Comparison of ENCODE assay signal across 1 cellular context in the genomic region with DNA sequence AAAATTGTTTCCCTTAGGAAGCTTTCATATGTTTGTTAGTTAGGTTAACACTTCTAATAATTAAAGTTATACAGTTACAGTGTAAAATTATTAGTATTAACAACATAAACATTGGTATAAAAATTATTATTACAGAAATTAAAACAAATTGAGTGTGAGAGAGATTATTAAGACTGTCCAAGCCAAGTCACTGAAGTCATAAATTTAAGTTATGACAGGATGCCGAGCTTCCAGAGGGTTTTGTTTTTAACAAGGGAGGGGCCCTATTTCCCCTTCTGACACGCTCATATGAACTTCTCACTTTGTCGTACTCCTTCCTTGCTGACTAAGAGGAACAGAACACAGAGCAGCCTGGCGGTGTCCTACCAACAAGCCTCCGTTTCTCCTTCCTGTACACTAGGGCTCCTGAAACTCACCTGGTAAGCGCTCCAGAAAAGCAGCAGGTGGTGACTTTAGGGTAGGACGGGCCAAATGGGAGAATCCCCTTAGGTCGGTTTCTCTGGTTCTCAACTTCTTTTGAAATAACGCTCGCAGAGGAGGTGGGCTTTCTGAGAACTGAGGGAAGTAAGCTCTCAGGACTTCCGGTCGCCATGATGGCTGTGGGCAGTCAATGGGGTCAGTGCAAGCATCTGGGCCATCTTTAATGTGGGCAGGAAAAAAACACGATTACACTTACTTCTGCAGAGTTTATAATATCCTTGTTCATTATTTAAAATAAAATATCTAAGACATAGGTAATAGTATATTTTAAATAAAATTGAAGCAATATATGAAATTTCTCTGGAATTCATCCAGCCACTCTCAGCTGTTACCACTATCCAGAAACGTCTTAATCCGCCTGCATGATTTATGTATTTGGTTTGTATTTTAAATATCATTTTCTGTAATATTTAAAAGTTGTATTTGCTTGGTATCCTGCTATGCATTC.
TF ChIP-seq lines count a peak whose summit lies in the region.

A gene with protein sequence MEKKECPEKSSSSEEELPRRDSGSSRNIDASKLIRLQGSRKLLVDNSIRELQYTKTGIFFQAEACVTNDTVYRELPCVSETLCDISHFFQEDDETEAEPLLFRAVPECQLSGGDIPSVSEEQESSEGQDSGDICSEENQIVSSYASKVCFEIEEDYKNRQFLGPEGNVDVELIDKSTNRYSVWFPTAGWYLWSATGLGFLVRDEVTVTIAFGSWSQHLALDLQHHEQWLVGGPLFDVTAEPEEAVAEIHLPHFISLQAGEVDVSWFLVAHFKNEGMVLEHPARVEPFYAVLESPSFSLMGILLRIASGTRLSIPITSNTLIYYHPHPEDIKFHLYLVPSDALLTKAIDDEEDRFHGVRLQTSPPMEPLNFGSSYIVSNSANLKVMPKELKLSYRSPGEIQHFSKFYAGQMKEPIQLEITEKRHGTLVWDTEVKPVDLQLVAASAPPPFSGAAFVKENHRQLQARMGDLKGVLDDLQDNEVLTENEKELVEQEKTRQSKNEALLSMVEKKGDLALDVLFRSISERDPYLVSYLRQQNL (minus strand): TSS at position 537 of the 928 bp plus-strand sequence. CDS start 14,892 bp downstream, outside the sequence.

TF ChIP-seq in K562, 482 proteins besides CTCF, POLR2A, EP300 and RAD21 (continued from another document and continues in another):
- TF ChIP-seq, protein P1, sequence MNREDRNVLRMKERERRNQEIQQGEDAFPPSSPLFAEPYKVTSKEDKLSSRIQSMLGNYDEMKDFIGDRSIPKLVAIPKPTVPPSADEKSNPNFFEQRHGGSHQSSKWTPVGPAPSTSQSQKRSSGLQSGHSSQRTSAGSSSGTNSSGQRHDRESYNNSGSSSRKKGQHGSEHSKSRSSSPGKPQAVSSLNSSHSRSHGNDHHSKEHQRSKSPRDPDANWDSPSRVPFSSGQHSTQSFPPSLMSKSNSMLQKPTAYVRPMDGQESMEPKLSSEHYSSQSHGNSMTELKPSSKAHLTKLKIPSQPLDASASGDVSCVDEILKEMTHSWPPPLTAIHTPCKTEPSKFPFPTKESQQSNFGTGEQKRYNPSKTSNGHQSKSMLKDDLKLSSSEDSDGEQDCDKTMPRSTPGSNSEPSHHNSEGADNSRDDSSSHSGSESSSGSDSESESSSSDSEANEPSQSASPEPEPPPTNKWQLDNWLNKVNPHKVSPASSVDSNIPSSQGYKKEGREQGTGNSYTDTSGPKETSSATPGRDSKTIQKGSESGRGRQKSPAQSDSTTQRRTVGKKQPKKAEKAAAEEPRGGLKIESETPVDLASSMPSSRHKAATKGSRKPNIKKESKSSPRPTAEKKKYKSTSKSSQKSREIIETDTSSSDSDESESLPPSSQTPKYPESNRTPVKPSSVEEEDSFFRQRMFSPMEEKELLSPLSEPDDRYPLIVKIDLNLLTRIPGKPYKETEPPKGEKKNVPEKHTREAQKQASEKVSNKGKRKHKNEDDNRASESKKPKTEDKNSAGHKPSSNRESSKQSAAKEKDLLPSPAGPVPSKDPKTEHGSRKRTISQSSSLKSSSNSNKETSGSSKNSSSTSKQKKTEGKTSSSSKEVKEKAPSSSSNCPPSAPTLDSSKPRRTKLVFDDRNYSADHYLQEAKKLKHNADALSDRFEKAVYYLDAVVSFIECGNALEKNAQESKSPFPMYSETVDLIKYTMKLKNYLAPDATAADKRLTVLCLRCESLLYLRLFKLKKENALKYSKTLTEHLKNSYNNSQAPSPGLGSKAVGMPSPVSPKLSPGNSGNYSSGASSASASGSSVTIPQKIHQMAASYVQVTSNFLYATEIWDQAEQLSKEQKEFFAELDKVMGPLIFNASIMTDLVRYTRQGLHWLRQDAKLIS (CRISPR knock-in tag; IDR thresholded peaks at IDR 0.05) = no peak
- TF ChIP-seq TSC22D4 (tag; IDR thresholded peaks at IDR 0.05) = no peak
- no peak for TF ChIP-seq ZNF830 (CRISPR knock-in tag; IDR thresholded peaks at IDR 0.05)
- no peak for TF ChIP-seq ZNF232 (CRISPR knock-in tag; IDR thresholded peaks at IDR 0.05)
- TF ChIP-seq ADNP (tag; IDR thresholded peaks at IDR 0.05) = no peak
- no peak for TF ChIP-seq RBM22 (IDR thresholded peaks at IDR 0.05; ENCODE audit: low read depth, low read length, poor library complexity, severe bottlenecking)
- TF ChIP-seq CREM (IDR thresholded peaks at IDR 0.05; ENCODE audit: low read depth) = peak; percentile 79
- TF ChIP-seq SRSF9 (IDR thresholded peaks at IDR 0.05; ENCODE audit: borderline replicate concordance, low read depth, low read length) = no peak
- no peak for TF ChIP-seq CREBBP (IDR thresholded peaks at IDR 0.05; ENCODE audit: low read depth, low read length)
- TF ChIP-seq RHOXF2B (CRISPR knock-in tag; conservative IDR thresholded peaks at IDR 0.05) = no peak
- 0 out of 2 replicates have a peak, but pooled peaks have one; percentile 54 for TF ChIP-seq ZBTB9 (CRISPR knock-in tag; IDR thresholded peaks at IDR 0.05)
- TF ChIP-seq ZNF695 (CRISPR knock-in tag; IDR thresholded peaks at IDR 0.05) = no peak
- peak in 1 of 2 experiments; percentile 51; a peak in 1 of 4 replicates for TF ChIP-seq ZNF318 (IDR thresholded peaks at IDR 0.05; ENCODE audit: borderline replicate concordance in 1 of 2, low read depth in 1 of 2)
- TF ChIP-seq CC2D1A (IDR thresholded peaks at IDR 0.05) = no peak
- no peak for TF ChIP-seq PRMT5 (CRISPR knock-in tag; IDR thresholded peaks at IDR 0.05)
- peak in 1 of 2 experiments; percentile 84; a peak in 1 of 4 replicates for TF ChIP-seq KDM4B (IDR thresholded peaks at IDR 0.05; ENCODE audit: borderline replicate concordance in 2 of 2, low read depth in 1 of 2)
- TF ChIP-seq RFX5 (IDR thresholded peaks at IDR 0.05; ENCODE audit: low read depth, low read length) = no peak
- TF ChIP-seq GABPA (tag; conservative IDR thresholded peaks at IDR 0.05; ENCODE audit: low read depth) = peak; percentile 98
- no peak for TF ChIP-seq ZBED1 (IDR thresholded peaks at IDR 0.05)
- TF ChIP-seq SFPQ (IDR thresholded peaks at IDR 0.05; ENCODE audit: low read depth, low read length) = no peak
- peak; percentile 84; the same call in 1 of the 2 replicates for TF ChIP-seq ZNF589 (CRISPR knock-in tag; IDR thresholded peaks at IDR 0.05; ENCODE audit: low read depth)
- TF ChIP-seq BMI1 (IDR thresholded peaks at IDR 0.05; ENCODE audit: low read length) = no peak
- TF ChIP-seq, protein P2, sequence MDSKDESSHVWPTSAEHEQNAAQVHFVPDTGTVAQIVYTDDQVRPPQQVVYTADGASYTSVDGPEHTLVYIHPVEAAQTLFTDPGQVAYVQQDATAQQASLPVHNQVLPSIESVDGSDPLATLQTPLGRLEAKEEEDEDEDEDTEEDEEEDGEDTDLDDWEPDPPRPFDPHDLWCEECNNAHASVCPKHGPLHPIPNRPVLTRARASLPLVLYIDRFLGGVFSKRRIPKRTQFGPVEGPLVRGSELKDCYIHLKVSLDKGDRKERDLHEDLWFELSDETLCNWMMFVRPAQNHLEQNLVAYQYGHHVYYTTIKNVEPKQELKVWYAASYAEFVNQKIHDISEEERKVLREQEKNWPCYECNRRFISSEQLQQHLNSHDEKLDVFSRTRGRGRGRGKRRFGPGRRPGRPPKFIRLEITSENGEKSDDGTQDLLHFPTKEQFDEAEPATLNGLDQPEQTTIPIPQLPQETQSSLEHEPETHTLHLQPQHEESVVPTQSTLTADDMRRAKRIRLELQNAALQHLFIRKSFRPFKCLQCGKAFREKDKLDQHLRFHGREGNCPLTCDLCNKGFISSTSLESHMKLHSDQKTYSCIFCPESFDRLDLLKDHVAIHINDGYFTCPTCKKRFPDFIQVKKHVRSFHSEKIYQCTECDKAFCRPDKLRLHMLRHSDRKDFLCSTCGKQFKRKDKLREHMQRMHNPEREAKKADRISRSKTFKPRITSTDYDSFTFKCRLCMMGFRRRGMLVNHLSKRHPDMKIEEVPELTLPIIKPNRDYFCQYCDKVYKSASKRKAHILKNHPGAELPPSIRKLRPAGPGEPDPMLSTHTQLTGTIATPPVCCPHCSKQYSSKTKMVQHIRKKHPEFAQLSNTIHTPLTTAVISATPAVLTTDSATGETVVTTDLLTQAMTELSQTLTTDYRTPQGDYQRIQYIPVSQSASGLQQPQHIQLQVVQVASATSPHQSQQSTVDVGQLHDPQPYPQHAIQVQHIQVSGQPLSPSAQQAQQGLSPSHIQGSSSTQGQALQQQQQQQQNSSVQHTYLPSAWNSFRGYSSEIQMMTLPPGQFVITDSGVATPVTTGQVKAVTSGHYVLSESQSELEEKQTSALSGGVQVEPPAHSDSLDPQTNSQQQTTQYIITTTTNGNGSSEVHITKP (IDR thresholded peaks at IDR 0.05; ENCODE audit: partially characterized antibody) = peak; percentile 19
- no peak for TF ChIP-seq ARID3B (CRISPR knock-in tag; IDR thresholded peaks at IDR 0.05; ENCODE audit: borderline replicate concordance)
- TF ChIP-seq GATAD2B (IDR thresholded peaks at IDR 0.05; ENCODE audit: borderline replicate concordance) = peak; percentile 49; the same call in 1 of the 2 replicates
- TF ChIP-seq ZNF445 (CRISPR knock-in tag; IDR thresholded peaks at IDR 0.05; ENCODE audit: low read depth) = no peak
- TF ChIP-seq NR2F6 (CRISPR knock-in tag; IDR thresholded peaks at IDR 0.05) = no peak
